ENCODE assay signal across 1 cellular context in genomic region chr14:56555921-56556570, GRCh38.
TF ChIP-seq lines count a peak whose summit lies in the region.

No MANE protein-coding gene starts in this region.

TF ChIP-seq in K562, 482 proteins besides CTCF, POLR2A, EP300 and RAD21 (continued from another document):
- TF ChIP-seq ZBTB2 (IDR thresholded peaks at IDR 0.05) (no peak), ZNF134 (CRISPR knock-in tag; conservative IDR thresholded peaks at IDR 0.05) (no peak), GMEB1 (CRISPR knock-in tag; IDR thresholded peaks at IDR 0.05) (no peak), ZNF121 (CRISPR knock-in tag; conservative IDR thresholded peaks at IDR 0.05) (no peak), KLF16 (IDR thresholded peaks at IDR 0.05) (no peak), POLR3A (IDR thresholded peaks at IDR 0.05; ENCODE audit: borderline replicate concordance, extremely low read depth, insufficient read depth, insufficient read length) (no peak), ZNF778 (CRISPR knock-in tag; IDR thresholded peaks at IDR 0.05) (no peak), ZNF609 (CRISPR knock-in tag; IDR thresholded peaks at IDR 0.05; ENCODE audit: borderline replicate concordance) (no peak), PYGO2 (tag; IDR thresholded peaks at IDR 0.05) (no peak), SRSF3 (IDR thresholded peaks at IDR 0.05; ENCODE audit: insufficient read depth, low read length) (no peak), DNMT1 (IDR thresholded peaks at IDR 0.05) (no peak), SREBF2 (CRISPR knock-in tag; IDR thresholded peaks at IDR 0.05) (no peak), ZBED1 (IDR thresholded peaks at IDR 0.05) (no peak), SMAD3 (CRISPR knock-in tag; conservative IDR thresholded peaks at IDR 0.05) (no peak), ATF7 (IDR thresholded peaks at IDR 0.05) (peak; percentile 50), STAT5A (IDR thresholded peaks at IDR 0.05; ENCODE audit: borderline replicate concordance, low read length) (no peak), ZNF232 (CRISPR knock-in tag; IDR thresholded peaks at IDR 0.05) (no peak), NR2F6 (CRISPR knock-in tag; IDR thresholded peaks at IDR 0.05) (no peak), ZNF655 (CRISPR knock-in tag; IDR thresholded peaks at IDR 0.05) (no peak), KDM1A (IDR thresholded peaks at IDR 0.05) (no peak), RAD51 (IDR thresholded peaks at IDR 0.05; ENCODE audit: borderline replicate concordance, low read depth) (no peak), PTBP1 (IDR thresholded peaks at IDR 0.05; ENCODE audit: low read depth, low read length) (no peak), RBM39 (optimal IDR thresholded peaks at IDR 0.05; ENCODE audit: low read depth, low read length) (no peak), GTF2F1 (IDR thresholded peaks at IDR 0.05; ENCODE audit: low read depth, low read length) (no peak), ZEB2 (IDR thresholded peaks at IDR 0.05) (peak; percentile 49; the same call in 1 of the 2 replicates), E2F6 (IDR thresholded peaks at IDR 0.05; ENCODE audit: borderline replicate concordance in 1 of 2, extremely low read depth in 1 of 2, insufficient read depth in 1 of 2, insufficient read length in 1 of 2, low read depth in 1 of 2, low read length in 1 of 2, poor library complexity in 1 of 2, severe bottlenecking in 1 of 2) (no peak), FOXA1 (IDR thresholded peaks at IDR 0.05; ENCODE audit: borderline replicate concordance) (no peak), NRF1 (conservative IDR thresholded peaks at IDR 0.05 in 1 of 2, IDR thresholded peaks at IDR 0.05 in 1 of 2) (no peak), IRF1 (CRISPR knock-in tag; IDR thresholded peaks at IDR 0.05; ENCODE audit: borderline replicate concordance) (no peak), ZC3H8 (IDR thresholded peaks at IDR 0.05) (no peak), SOX6 (IDR thresholded peaks at IDR 0.05) (peak; percentile 38; the same call in 1 of the 2 replicates), HDAC1 (IDR thresholded peaks at IDR 0.05) (no peak), DEAF1 (CRISPR knock-in tag; IDR thresholded peaks at IDR 0.05) (peak; percentile 63; the same call in 1 of the 2 replicates), MECOM (CRISPR knock-in tag; IDR thresholded peaks at IDR 0.05) (no peak), PHF21A (IDR thresholded peaks at IDR 0.05; ENCODE audit: borderline replicate concordance, low read depth) (no peak), HNRNPUL1 (IDR thresholded peaks at IDR 0.05; ENCODE audit: low read length) (no peak), POLR2H (tag; IDR thresholded peaks at IDR 0.05; ENCODE audit: low read depth) (no peak), ZBTB1 (CRISPR knock-in tag; IDR thresholded peaks at IDR 0.05; ENCODE audit: borderline replicate concordance, low read depth) (no peak), HOXB6 (CRISPR knock-in tag; IDR thresholded peaks at IDR 0.05; ENCODE audit: borderline replicate concordance) (no peak), TAF7 (tag; IDR thresholded peaks at IDR 0.05) (no peak), EP400 (IDR thresholded peaks at IDR 0.05) (peak; percentile 34; the same call in 1 of the 2 replicates)
TF ChIP-seq in K562: peak in this region for 23.
